ENCODE assay signal across 25 cellular contexts in the genomic region with DNA sequence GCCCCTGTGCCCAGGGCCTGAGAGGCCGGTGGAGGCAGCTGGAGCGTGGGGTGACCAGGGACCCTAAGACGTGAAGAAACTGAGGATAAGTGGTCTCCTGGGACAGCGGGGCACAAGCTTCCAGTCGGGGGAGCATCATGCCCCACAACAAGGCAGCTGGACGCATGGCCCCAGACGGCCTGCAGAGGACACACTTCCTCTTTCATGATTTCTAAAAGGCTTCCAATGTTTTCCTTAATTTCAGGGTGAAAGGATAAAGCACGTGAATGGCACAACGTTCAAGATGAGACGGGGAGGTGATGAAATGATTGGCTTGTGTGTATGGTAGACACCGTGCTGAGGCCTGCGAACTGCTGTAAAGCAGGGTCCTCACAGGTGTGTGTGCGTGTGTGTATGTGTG. TPM values are rescaled to one million over a fixed set of nuclear protein-coding genes. Genes with fewer than 3 reads are reported as not detected.
DNase-seq lines count a peak whose midpoint lies in the region; ATAC-seq and TF ChIP-seq lines count a peak whose summit lies in the region.
"Had no signal": no experiment of that assay in that cellular context is flagged by ENCODE, and none has a peak within 500 bp of the region (broad histone marks: within the 10 kb centered on the region; RNA-seq: fewer than 3 reads in every experiment).

No MANE protein-coding gene starts in this region.

- ATAC-seq in PC-3 = no peak
- ATAC-seq in lower lobe of right lung = no peak
- no peak for ATAC-seq in HG03460 (IDR thresholded peaks at IDR 0.05; ENCODE audit: unreplicated experiment)
- ATAC-seq: activated CD4-positive, alpha-beta T cell treated with anti-CD3 and anti-CD28 coated beads for 36 hours; left colon had no signal

- no peaks in the 10 kb centered on the region for H3K9me3 Mint-ChIP-seq in chondrocyte (ENCODE audit: low read depth)
- H3K9me3 Mint-ChIP-seq: activated naive CD8-positive, alpha-beta T cell treated with anti-CD3 and anti-CD28 coated beads, Interleukin-2, amount 10 ng/mL, durations not matched to agents 7 days and 5 days; brain; CD8-positive, alpha-beta memory T cell; neural crest cell; type B pancreatic cell had no signal

- H3K27me3 Mint-ChIP-seq in chondrocyte (ENCODE audit: low read depth) = no peaks in the 10 kb centered on the region
- H3K27me3 Mint-ChIP-seq: activated CD4-positive, alpha-beta T cell treated with anti-CD3 and anti-CD28 coated beads for 36 hours; activated naive CD8-positive, alpha-beta T cell treated with anti-CD3 and anti-CD28 coated beads, Interleukin-2, amount 10 ng/mL, durations not matched to agents 7 days and 5 days; brain; CD8-positive, alpha-beta memory T cell; progenitor cell of endocrine pancreas; type B pancreatic cell had no signal

- POLR2A ChIA-PET in PC-3 (lab: Charles Lee; ENCODE audit: unreplicated experiment) = no interaction called here

- H3K27ac ChIP-seq in PC-3 (ENCODE audit: low read length) (no peak overlapping the region), lower lobe of right lung (peak overlapping the region; percentile 46), thyroid gland (no peak overlapping the region)

- no peak overlapping the region for H3K27ac Mint-ChIP-seq in chondrocyte (ENCODE audit: unreplicated experiment)
- H3K27ac Mint-ChIP-seq: activated CD4-positive, alpha-beta T cell treated with anti-CD3 and anti-CD28 coated beads for 36 hours; activated naive CD8-positive, alpha-beta T cell treated with anti-CD3 and anti-CD28 coated beads, Interleukin-2, amount 10 ng/mL, durations not matched to agents 7 days and 5 days; progenitor cell of endocrine pancreas; type B pancreatic cell had no signal

- intact Hi-C loops in PC-3 (cut with micrococcal nuclease) (no loop called here), lower lobe of right lung (cut with DNase I) (no loop called here), thyroid gland (cut with DNase I) (no loop called here)

- WGBS in thyroid gland, 2 donors = 84 to 92% methylated on average over 12 to 13 of the region's 13 CpGs

- peaks cover 6% of the 10 kb centered on the region for H3F3A ChIP-seq in PC-3 (ENCODE audit: low read length, unreplicated experiment)

- H3K4me3 ChIP-seq in H7 (ENCODE audit: insufficient read depth, low read depth, low read length) (no peak overlapping the region), PC-3 (ENCODE audit: low read length) (no peak overlapping the region), lower lobe of right lung (no peak overlapping the region), thyroid gland (replicated peaks in 1 of 3) (no peak overlapping the region)

- TF ChIP-seq POLR2A in thyroid gland (IDR thresholded peaks at IDR 0.05) = no peak

- H3K4me2 ChIP-seq in PC-3 (ENCODE audit: low read length) = no peak overlapping the region

- H3K4me3 Mint-ChIP-seq in chondrocyte (ENCODE audit: unreplicated experiment) = no peak overlapping the region
- H3K4me3 Mint-ChIP-seq: activated CD4-positive, alpha-beta T cell treated with anti-CD3 and anti-CD28 coated beads for 36 hours; activated naive CD8-positive, alpha-beta T cell treated with anti-CD3 and anti-CD28 coated beads, Interleukin-2, amount 10 ng/mL, durations not matched to agents 7 days and 5 days; brain; neural crest cell; type B pancreatic cell had no signal

- peaks cover 24% of the 10 kb centered on the region for H3K36me3 Mint-ChIP-seq in chondrocyte (ENCODE audit: low read depth)

- H3K36me3 ChIP-seq in H7 (replicated peaks; ENCODE audit: control insufficient read depth, insufficient read depth, low read length) = peaks cover 25% of the 10 kb centered on the region
- peaks cover 60% of the 10 kb centered on the region for H3K36me3 ChIP-seq in PC-3 (ENCODE audit: low read depth, low read length)
- peaks cover 97% of the 10 kb centered on the region for H3K36me3 ChIP-seq in lower lobe of right lung
- H3K36me3 ChIP-seq in thyroid gland = peaks cover 72 to 75% of the 10 kb centered on the region in 2 donors

- H3K9ac ChIP-seq in PC-3 (ENCODE audit: low read length) = no peak overlapping the region

- no peaks in the 10 kb centered on the region for H4K20me1 ChIP-seq in PC-3 (ENCODE audit: low read length)

- H3K9me3 ChIP-seq in PC-3 (ENCODE audit: low read length) (no peaks in the 10 kb centered on the region), lower lobe of right lung (no peaks in the 10 kb centered on the region), thyroid gland (no peaks in the 10 kb centered on the region)

- TF ChIP-seq CTCF in PC-3 (conservative IDR thresholded peaks at IDR 0.05; ENCODE audit: low read depth, low read length) (peak; percentile 39; the same call in 1 of the 2 replicates), chondrocyte (IDR thresholded peaks at IDR 0.05) (peak; percentile 29), lower lobe of right lung (IDR thresholded peaks at IDR 0.05) (no peak), thyroid gland (IDR thresholded peaks at IDR 0.05) (no peak)

- H3K27me3 ChIP-seq in H7 (ENCODE audit: control insufficient read depth, insufficient read depth, low read length) (no peaks in the 10 kb centered on the region), PC-3 (ENCODE audit: low read length) (no peaks in the 10 kb centered on the region), lower lobe of right lung (ENCODE audit: low read depth) (no peaks in the 10 kb centered on the region), thyroid gland (no peaks in the 10 kb centered on the region)

- CTCF ChIA-PET in PC-3 (lab: Charles Lee) = no interaction called here

- peaks cover 18% of the 10 kb centered on the region for H3K4me1 ChIP-seq in PC-3 (ENCODE audit: insufficient read depth, low read length)
- H3K4me1 ChIP-seq in lower lobe of right lung = peaks cover 7% of the 10 kb centered on the region
- H3K4me1 ChIP-seq in thyroid gland = no peaks in the 10 kb centered on the region

- DNase-seq in H7 = peak; percentile 54
- DNase-seq in PC-3 = no peak
- DNase-seq in chondrocyte (ENCODE audit: low spot score) = no peak
- DNase-seq in lower lobe of right lung = no peak
- no peak for DNase-seq in thyroid gland
- no peak for DNase-seq in SK-N-DZ (ENCODE audit: low spot score)
- no peak for DNase-seq in stimulated activated naive CD4-positive, alpha-beta T cell treated with Interleukin-2 at 50 U/mL for 16 hours (lab: John Stamatoyannopoulos, UW)
- DNase-seq: activated CD4-positive, alpha-beta T cell treated with anti-CD3 and anti-CD28 coated beads for 36 hours; activated naive CD8-positive, alpha-beta T cell treated with anti-CD3 and anti-CD28 coated beads, Interleukin-2, amount 10 ng/mL, durations not matched to agents 7 days and 5 days; CD8-positive, alpha-beta memory T cell; dermis blood vessel endothelial cell; DMS79 treated with DMSO at 0.1 percent for 48 hours; Kasumi-1; left colon; NCI-H1092; NCI-H2029 treated with DMSO at 0.1 percent for 48 hours; NK-92 treated with Interleukin-12 subunit alpha and Interleukin-12 subunit beta, amount 100 ng/mL, for 24 hours; stimulated activated CD4-positive, alpha-beta T cell treated with anti-CD3 and anti-CD28 coated beads, Interleukin-2, amount 100 ng/mL, for 24 hours; stimulated activated naive CD4-positive, alpha-beta T cell; SW 1271 had no signal

- no TSS peak for BruUV-seq in PC-3 (replicated peaks; lab: Mats Ljungman, UMichigan)

- no peaks in the 10 kb centered on the region for H3K79me2 ChIP-seq in PC-3 (ENCODE audit: low read length)

- H3K9me2 ChIP-seq in PC-3 (replicated peaks; ENCODE audit: low read length) = no peaks in the 10 kb centered on the region

- no peak overlapping the region for H2AFZ ChIP-seq in PC-3 (ENCODE audit: low read length)

- peaks cover 9% of the 10 kb centered on the region for H3K4me1 Mint-ChIP-seq in chondrocyte (ENCODE audit: low read depth)
- H3K4me1 Mint-ChIP-seq: activated CD4-positive, alpha-beta T cell treated with anti-CD3 and anti-CD28 coated beads for 36 hours; activated naive CD8-positive, alpha-beta T cell treated with anti-CD3 and anti-CD28 coated beads, Interleukin-2, amount 10 ng/mL, durations not matched to agents 7 days and 5 days; brain; CD8-positive, alpha-beta memory T cell; neural crest cell had no signal

RNA-seq across cellular contexts. Expression of a gene that starts 20.2 kb away (rescaled TPM):
- total RNA-seq in H7 (2014; rRNA removed; shearing (Covaris generic)) = 90.2 and 92.2 TPM in 2 replicates
- total RNA-seq in PC-3 (2014; rRNA removed) = 426 and 474 TPM in 2 replicates
- 124 to 130 TPM (median 124 TPM) in 3 replicates for total RNA-seq in chondrocyte
- total RNA-seq in lower lobe of right lung = 91.6 TPM
- 10 to 100 TPM; 48.0 to 72.6 (median 65.2) TPM for total RNA-seq in thyroid gland
- polyA plus RNA-seq in SK-N-DZ (2014; cell fraction: cytosol; rRNA removed) = 66.4 and 72.3 TPM in 2 replicates
- 38.4 and 39.3 TPM in 2 replicates for polyA plus RNA-seq in SK-N-DZ (2014; cell fraction: nucleus; rRNA removed)

RNA-seq across cellular contexts. Expression of a gene that starts 33.3 kb away (rescaled TPM):
- total RNA-seq in H7 (2014; rRNA removed; shearing (Covaris generic)) = 36.2 and 41.7 TPM in 2 replicates
- 129 and 215 TPM in 2 replicates for total RNA-seq in PC-3 (2014; rRNA removed)
- 31.5 to 41.5 TPM (median 38.7 TPM) in 3 replicates for total RNA-seq in chondrocyte
- 79.6 TPM for total RNA-seq in lower lobe of right lung
- total RNA-seq in thyroid gland = 10 to 100 TPM; 32.0 to 50.7 (median 42.9) TPM
- 17.4 and 29.8 TPM in 2 replicates for polyA plus RNA-seq in SK-N-DZ (2014; cell fraction: cytosol; rRNA removed)
- polyA plus RNA-seq in SK-N-DZ (2014; cell fraction: nucleus; rRNA removed) = 20.5 and 30.7 TPM in 2 replicates

RNA-seq across cellular contexts. Expression of a gene that starts 51.0 kb away (rescaled TPM):
- 9.4 and 11.1 TPM in 2 replicates for total RNA-seq in H7 (2014; rRNA removed; shearing (Covaris generic))
- 8.3 and 12.0 TPM in 2 replicates for total RNA-seq in PC-3 (2014; rRNA removed)
- 2.0 to 4.2 TPM (median 3.9 TPM) in 3 replicates for total RNA-seq in chondrocyte
- 11.2 TPM for total RNA-seq in lower lobe of right lung
- total RNA-seq in thyroid gland = 1 to 10 TPM; 3.8 to 9.5 (median 7.8) TPM
- polyA plus RNA-seq in SK-N-DZ (2014; cell fraction: cytosol; rRNA removed) = 5.4 and 8.5 TPM in 2 replicates
- 1.8 and 2.0 TPM in 2 replicates for polyA plus RNA-seq in SK-N-DZ (2014; cell fraction: nucleus; rRNA removed)

Comparison
In these comparisons a context has a peak if more than half of its experiments do, and no peak if none do; other contexts are left out.
1. CTCF ChIP-seq: peak in PC-3 (single experiment) and chondrocyte (single experiment); none in lower lobe of right lung (single experiment) and thyroid gland (0 of 6).